In genomic region chr1:64195089-64195410, GRCh38 we compare ENCODE assay signal across 1 cellular context.
TF ChIP-seq lines count a peak whose summit lies in the region.

No MANE protein-coding gene starts in this region.

TF ChIP-seq in GM12878, 131 proteins besides CTCF, POLR2A, EP300 and RAD21:
- TF ChIP-seq SMARCA5 (IDR thresholded peaks at IDR 0.05) (0 out of 2 replicates have a peak, but pooled peaks have one; percentile 60), NFXL1 (IDR thresholded peaks at IDR 0.05; ENCODE audit: borderline replicate concordance) (no peak)
